Comparison of ENCODE assay signal across 1 cellular context in genomic region chr5:173055983-173056782, GRCh38.
TF ChIP-seq lines count a peak whose summit lies in the region.

Gene CREBRF, plus strand, starts transcription at chr5:173056352. Its CDS starts 24,424 bp downstream, at chr5:173080776.

TF ChIP-seq in HEK293, 187 proteins besides CTCF, POLR2A, EP300 and RAD21 (continued from another document and continues in another):
- TF ChIP-seq ZNF280C (tag by site-specific recombination; IDR thresholded peaks at IDR 0.05) (no peak), ZFHX2 (tag by site-specific recombination; conservative IDR thresholded peaks at IDR 0.05) (peak; percentile 97), SP3 (tag by site-specific recombination; IDR thresholded peaks at IDR 0.05) (peak; percentile 98), ZNF660 (tag by site-specific recombination; IDR thresholded peaks at IDR 0.05) (0 out of 2 replicates have a peak, but pooled peaks have one; percentile 19), KLF9 (tag by site-specific recombination; IDR thresholded peaks at IDR 0.05; ENCODE audit: low read depth) (peak; percentile 97), ZNF169 (tag by site-specific recombination; IDR thresholded peaks at IDR 0.05) (no peak), PBX3 (CRISPR knock-in tag; IDR thresholded peaks at IDR 0.05) (0 out of 2 replicates have a peak, but pooled peaks have one; percentile 28), ZNF785 (tag by site-specific recombination; IDR thresholded peaks at IDR 0.05) (no peak), ZBTB7A (tag by site-specific recombination; IDR thresholded peaks at IDR 0.05; ENCODE audit: low read depth) (no peak), FEZF1 (tag by site-specific recombination; IDR thresholded peaks at IDR 0.05) (no peak; the same call in 1 of the 2 replicates), HOXC10 (CRISPR knock-in tag; IDR thresholded peaks at IDR 0.05) (no peak), ZNF174 (tag by site-specific recombination; IDR thresholded peaks at IDR 0.05) (0 out of 2 replicates have a peak, but pooled peaks have one; percentile 41), ZSCAN23 (tag by site-specific recombination; IDR thresholded peaks at IDR 0.05) (no peak), ZBTB10 (tag by site-specific recombination; IDR thresholded peaks at IDR 0.05) (peak; percentile 17; the same call in 1 of the 2 replicates), ZNF223 (tag by site-specific recombination; IDR thresholded peaks at IDR 0.05) (no peak), ZNF747 (tag by site-specific recombination; IDR thresholded peaks at IDR 0.05) (no peak), ZSCAN16 (tag by site-specific recombination; IDR thresholded peaks at IDR 0.05) (no peak), KLF16 (tag by site-specific recombination; IDR thresholded peaks at IDR 0.05) (no peak), ZNF211 (tag by site-specific recombination; IDR thresholded peaks at IDR 0.05; ENCODE audit: low read depth) (no peak), ZNF488 (tag by site-specific recombination; IDR thresholded peaks at IDR 0.05) (no peak), ELK4 (IDR thresholded peaks at IDR 0.05; ENCODE audit: borderline replicate concordance, low read depth, low read length) (no peak; the same call in 1 of the 2 replicates), ZBTB48 (tag by site-specific recombination; IDR thresholded peaks at IDR 0.05) (no peak), ZBTB11 (tag by site-specific recombination; conservative IDR thresholded peaks at IDR 0.05; ENCODE audit: low read depth) (peak; percentile 23; the same call in 1 of the 2 replicates), KLF8 (tag by site-specific recombination; IDR thresholded peaks at IDR 0.05) (peak; percentile 90), ZNF121 (tag by site-specific recombination; IDR thresholded peaks at IDR 0.05) (no peak), ZNF704 (tag by site-specific recombination; IDR thresholded peaks at IDR 0.05) (no peak), ZSCAN30 (tag by site-specific recombination; IDR thresholded peaks at IDR 0.05) (peak; percentile 29; the same call in 1 of the 2 replicates), SP7 (tag by site-specific recombination; IDR thresholded peaks at IDR 0.05) (peak; percentile 55), ZNF561 (tag by site-specific recombination; IDR thresholded peaks at IDR 0.05; ENCODE audit: borderline replicate concordance) (no peak), ZNF114 (tag by site-specific recombination; IDR thresholded peaks at IDR 0.05) (no peak), ZBTB26 (tag by site-specific recombination; optimal IDR thresholded peaks at IDR 0.05) (peak; percentile 57), ZBTB20 (tag by site-specific recombination; IDR thresholded peaks at IDR 0.05) (peak; percentile 48; the same call in 1 of the 2 replicates), ZNF292 (tag by site-specific recombination; IDR thresholded peaks at IDR 0.05; ENCODE audit: borderline replicate concordance, low read depth) (no peak), ZIC2 (tag by site-specific recombination; IDR thresholded peaks at IDR 0.05) (peak; percentile 75), ZBTB44 (tag by site-specific recombination; IDR thresholded peaks at IDR 0.05) (0 out of 2 replicates have a peak, but pooled peaks have one; percentile 21), ZNF362 (tag by site-specific recombination; IDR thresholded peaks at IDR 0.05) (no peak), KLF10 (tag by site-specific recombination; IDR thresholded peaks at IDR 0.05) (peak; percentile 100), ZBTB17 (tag by site-specific recombination; IDR thresholded peaks at IDR 0.05) (peak; percentile 94), ZNF530 (tag by site-specific recombination; IDR thresholded peaks at IDR 0.05; ENCODE audit: low read depth) (peak; percentile 49; the same call in 1 of the 2 replicates), GLIS2 (tag by site-specific recombination; IDR thresholded peaks at IDR 0.05) (peak; percentile 64), ZNF585B (tag by site-specific recombination; IDR thresholded peaks at IDR 0.05) (no peak), KLF1 (tag by site-specific recombination; IDR thresholded peaks at IDR 0.05) (peak; percentile 82), ZNF202 (tag by site-specific recombination; IDR thresholded peaks at IDR 0.05; ENCODE audit: borderline replicate concordance) (no peak), BCL11A (tag by site-specific recombination; IDR thresholded peaks at IDR 0.05; ENCODE audit: low read depth) (no peak), ZNF639 (tag by site-specific recombination; IDR thresholded peaks at IDR 0.05) (no peak), KLF7 (tag by site-specific recombination; IDR thresholded peaks at IDR 0.05; ENCODE audit: borderline replicate concordance) (peak; percentile 65; the same call in 1 of the 2 replicates)
